ENCODE assay signal across 17 cellular contexts in the genomic region with DNA sequence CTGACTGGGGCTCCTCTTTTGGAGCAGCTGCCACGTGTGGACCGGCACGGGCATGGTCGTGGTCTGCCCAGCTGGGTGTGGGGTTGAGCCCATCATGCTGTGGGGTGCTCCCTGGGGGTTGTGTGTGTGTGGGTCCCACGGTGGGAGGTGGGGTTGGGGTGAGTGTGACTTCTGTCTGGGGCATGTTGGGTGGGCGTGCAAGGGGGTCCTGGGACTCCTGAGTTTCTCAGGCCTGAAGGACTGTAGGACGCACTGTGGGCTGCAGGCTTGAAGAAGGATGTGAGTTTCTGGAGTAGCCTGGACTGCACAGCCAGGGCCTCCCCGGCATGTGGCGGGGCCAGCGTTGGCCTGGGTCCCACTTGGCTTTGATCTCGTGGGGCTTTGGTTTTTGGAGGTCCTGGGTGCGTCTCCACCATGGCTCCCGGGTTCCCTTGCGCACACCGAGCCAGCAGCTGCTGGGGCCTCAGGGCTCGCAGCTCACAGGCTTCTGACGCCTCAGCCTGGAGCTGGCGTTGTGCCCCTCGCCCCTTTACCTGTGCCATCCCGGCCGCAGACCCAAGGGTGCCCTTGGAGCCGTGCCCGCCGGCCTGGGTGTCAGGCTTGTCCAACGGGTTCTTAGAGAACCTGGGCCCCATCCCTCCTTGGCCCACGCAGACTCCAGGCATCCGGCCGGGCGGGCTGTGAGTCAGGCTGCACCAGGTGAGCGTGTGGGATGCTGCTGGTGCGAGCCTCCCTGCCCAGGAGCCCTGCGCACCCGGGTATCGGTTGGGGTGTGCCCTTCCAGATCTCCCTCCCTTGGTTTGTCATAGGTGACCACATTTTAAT. TPM values are rescaled to one million over a fixed set of nuclear protein-coding genes. Genes with fewer than 3 reads are reported as not detected.
A peak's percentile ranks its signal among the peaks of the same experiment; 100 is the strongest.
DNase-seq lines count a peak whose midpoint lies in the region; ATAC-seq, FAIRE-seq and TF ChIP-seq lines count a peak whose summit lies in the region.
"Had no signal": no experiment of that assay in that cellular context is flagged by ENCODE, and none has a peak within 500 bp of the region (broad histone marks: within the 10 kb centered on the region; RNA-seq: fewer than 3 reads in every experiment).

No MANE protein-coding gene starts in this region.

- TF ChIP-seq POLR2A in ovary (IDR thresholded peaks at IDR 0.05), result no peak

- no peaks in the 10 kb centered on the region for H3K9me3 ChIP-seq in T-helper 17 cell (ENCODE audit: control insufficient read depth, low read length, poor library complexity, severe bottlenecking)
- no peaks in the 10 kb centered on the region for H3K9me3 ChIP-seq in keratinocyte (ENCODE audit: control insufficient read depth, low read depth, low read length)
- H3K9me3 ChIP-seq in smooth muscle cell (replicated peaks; ENCODE audit: low read depth), result no peaks in the 10 kb centered on the region
- H3K9me3 ChIP-seq in ovary, result no peaks in the 10 kb centered on the region
- H3K9me3 ChIP-seq in hepatocyte (ENCODE audit: low read depth), result no peaks in the 10 kb centered on the region

- H3K9me2 ChIP-seq in hepatocyte (replicated peaks; ENCODE audit: insufficient read depth), result no peaks in the 10 kb centered on the region

- peaks cover 36% of the 10 kb centered on the region for H3K4me1 ChIP-seq in keratinocyte (ENCODE audit: control insufficient read depth, extremely low read depth, insufficient read depth, low read length)
- H3K4me1 ChIP-seq in smooth muscle cell (ENCODE audit: low read depth), result peaks cover 22% of the 10 kb centered on the region
- H3K4me1 ChIP-seq in ovary (ENCODE audit: insufficient read depth), result no peaks in the 10 kb centered on the region
- H3K4me1 ChIP-seq in hepatocyte (ENCODE audit: insufficient read depth), result peaks cover 30% of the 10 kb centered on the region

- DNase-seq in Calu3, result peak; percentile 53
- DNase-seq in T-helper 17 cell, result no peak
- DNase-seq in keratinocyte (ENCODE audit: low read depth, low spot score), result peak; percentile 84
- DNase-seq in smooth muscle cell (lab: John Stamatoyannopoulos, UW; ENCODE audit: unreplicated experiment), result no peak
- no peak for DNase-seq in ovary
- DNase-seq in hepatocyte (ENCODE audit: low spot score), result no peak
- DNase-seq: activated CD8-positive, alpha-beta T cell treated with anti-CD3 and anti-CD28 coated beads, Interleukin-2, amount 10 ng/mL, durations not matched to agents 7 days and 5 days; cerebellar nuclear complex; DMS53; NCI-H1694 treated with DMSO at 0.1 percent for 48 hours; NCI-H510A treated with DMSO at 0.1 percent for 48 hours; stimulated activated naive CD8-positive, alpha-beta T cell treated with anti-CD3 and anti-CD28 coated beads, Interleukin-15, amount 100 ng/mL, for 72 hours; SW 1271 had no signal

- no peak overlapping the region for H3K4me3 Mint-ChIP-seq in Calu3 (ENCODE audit: low read depth, unreplicated experiment)
- no peak overlapping the region for H3K4me3 Mint-ChIP-seq in T-helper 17 cell
- H3K4me3 Mint-ChIP-seq: activated CD8-positive, alpha-beta T cell treated with anti-CD3 and anti-CD28 coated beads, Interleukin-2, amount 10 ng/mL, durations not matched to agents 7 days and 5 days; stimulated activated naive CD8-positive, alpha-beta T cell treated with anti-CD3 and anti-CD28 coated beads, Interleukin-15, amount 100 ng/mL, for 72 hours had no signal

- H3K27me3 ChIP-seq in keratinocyte (ENCODE audit: control insufficient read depth, extremely low read depth, insufficient read depth, low read length), result no peaks in the 10 kb centered on the region
- no peaks in the 10 kb centered on the region for H3K27me3 ChIP-seq in smooth muscle cell (ENCODE audit: low read depth)
- H3K27me3 ChIP-seq in ovary, result no peaks in the 10 kb centered on the region
- no peaks in the 10 kb centered on the region for H3K27me3 ChIP-seq in hepatocyte

- H3K4me1 Mint-ChIP-seq in Calu3 (ENCODE audit: low read depth, unreplicated experiment) (peaks cover 12% of the 10 kb centered on the region), T-helper 17 cell (peaks cover 24% of the 10 kb centered on the region)

- no peaks in the 10 kb centered on the region for H3K27me3 Mint-ChIP-seq in Calu3 (ENCODE audit: unreplicated experiment)
- H3K27me3 Mint-ChIP-seq in T-helper 17 cell, result no peaks in the 10 kb centered on the region
- H3K27me3 Mint-ChIP-seq: stimulated activated naive CD8-positive, alpha-beta T cell treated with anti-CD3 and anti-CD28 coated beads, Interleukin-15, amount 100 ng/mL, for 72 hours had no signal

- no peak overlapping the region for H2AFZ ChIP-seq in keratinocyte (ENCODE audit: control insufficient read depth, low read length)
- H2AFZ ChIP-seq in smooth muscle cell (ENCODE audit: low read depth), result no peak overlapping the region
- H2AFZ ChIP-seq in hepatocyte, result no peak overlapping the region

- H3K4me3 ChIP-seq in keratinocyte (ENCODE audit: control insufficient read depth in 2 of 3, extremely low read depth in 1 of 3, insufficient read depth in 2 of 3, low read depth in 1 of 3, low read length in 3 of 3), result peak overlapping the region in 2 of 3 experiments; percentile 48
- H3K4me3 ChIP-seq in smooth muscle cell, result no peak overlapping the region
- H3K4me3 ChIP-seq in ovary, result no peak overlapping the region
- H3K4me3 ChIP-seq in hepatocyte, result no peak overlapping the region

- no peaks in the 10 kb centered on the region for H3F3A ChIP-seq in smooth muscle cell (ENCODE audit: low read depth)

- H3K27ac ChIP-seq in keratinocyte (ENCODE audit: control insufficient read depth, insufficient read depth, low read length), result peak overlapping the region; percentile 100
- H3K27ac ChIP-seq in smooth muscle cell (ENCODE audit: low read depth), result peak overlapping the region; percentile 82
- no peak overlapping the region for H3K27ac ChIP-seq in ovary
- H3K27ac ChIP-seq in hepatocyte, result no peak overlapping the region

- peak; percentile 75 for FAIRE-seq in keratinocyte (lab: Jason Lieb, UNC)

- H3K27ac Mint-ChIP-seq in Calu3 (ENCODE audit: unreplicated experiment) (no peak overlapping the region), T-helper 17 cell (peak overlapping the region; percentile 6)
- H3K27ac Mint-ChIP-seq: activated CD8-positive, alpha-beta T cell treated with anti-CD3 and anti-CD28 coated beads, Interleukin-2, amount 10 ng/mL, durations not matched to agents 7 days and 5 days had no signal

- ATAC-seq in T-helper 17 cell (no peak), HG02973 (IDR thresholded peaks at IDR 0.05; ENCODE audit: unreplicated experiment) (no peak), HG03378 (IDR thresholded peaks at IDR 0.05; ENCODE audit: unreplicated experiment) (no peak)
- ATAC-seq: activated CD8-positive, alpha-beta T cell treated with anti-CD3 and anti-CD28 coated beads, Interleukin-2, amount 10 ng/mL, durations not matched to agents 7 days and 5 days; stimulated activated naive CD8-positive, alpha-beta T cell treated with anti-CD3 and anti-CD28 coated beads, Interleukin-15, amount 100 ng/mL, for 72 hours had no signal

- H3K79me2 ChIP-seq in keratinocyte (ENCODE audit: control insufficient read depth, insufficient read depth, low read length) (peaks cover 12% of the 10 kb centered on the region), smooth muscle cell (ENCODE audit: low read depth) (peaks cover 2% of the 10 kb centered on the region), hepatocyte (peaks cover 3% of the 10 kb centered on the region)

- TF ChIP-seq EP300 in ovary (IDR thresholded peaks at IDR 0.05), result no peak

- no peaks in the 10 kb centered on the region for H4K20me1 ChIP-seq in keratinocyte (ENCODE audit: control insufficient read depth, extremely low read depth, insufficient read depth, low read length)
- no peaks in the 10 kb centered on the region for H4K20me1 ChIP-seq in smooth muscle cell (ENCODE audit: low read depth)
- H4K20me1 ChIP-seq in hepatocyte (ENCODE audit: insufficient read depth, poor library complexity, severe bottlenecking), result no peaks in the 10 kb centered on the region

- dilution Hi-C loops in keratinocyte (cut with MboI; ENCODE audit: extremely low pct_ligation_motif_present, low sequenced_read_pairs), result no loop called here

- peak overlapping the region; percentile 93 for H3K4me2 ChIP-seq in keratinocyte (ENCODE audit: control insufficient read depth, extremely low read depth, insufficient read depth, low read depth, low read length)
- H3K4me2 ChIP-seq in smooth muscle cell, result peak overlapping the region; percentile 9
- H3K4me2 ChIP-seq in hepatocyte, result no peak overlapping the region

- no peaks in the 10 kb centered on the region for H3K9me1 ChIP-seq in keratinocyte (ENCODE audit: control insufficient read depth, extremely low read depth, insufficient read depth, low read length)

- TF ChIP-seq CTCF in Calu3 (IDR thresholded peaks at IDR 0.05; ENCODE audit: unreplicated experiment) (no peak), keratinocyte (optimal IDR thresholded peaks at IDR 0.05 in 1 of 3, IDR thresholded peaks at IDR 0.05 in 1 of 3, conservative IDR thresholded peaks at IDR 0.05 in 1 of 3; ENCODE audit: extremely low read depth in 1 of 3, insufficient read depth in 2 of 3, low read length in 3 of 3) (no peak), smooth muscle cell (IDR thresholded peaks at IDR 0.05; ENCODE audit: borderline replicate concordance, insufficient read depth, poor library complexity, severe bottlenecking) (no peak), ovary (IDR thresholded peaks at IDR 0.05) (no peak), hepatocyte (IDR thresholded peaks at IDR 0.05; ENCODE audit: poor library complexity) (no peak)

- H3K36me3 Mint-ChIP-seq in Calu3 (ENCODE audit: insufficient read depth, unreplicated experiment) (peaks cover 19% of the 10 kb centered on the region), T-helper 17 cell (ENCODE audit: low read depth) (peaks cover 3% of the 10 kb centered on the region)

- no TSS peak for BruUV-seq in Calu3 (replicated peaks; lab: Mats Ljungman, UMichigan)

- H3K9me3 Mint-ChIP-seq in Calu3 (ENCODE audit: low read depth, unreplicated experiment), result no peaks in the 10 kb centered on the region
- H3K9me3 Mint-ChIP-seq: stimulated activated naive CD8-positive, alpha-beta T cell treated with anti-CD3 and anti-CD28 coated beads, Interleukin-15, amount 100 ng/mL, for 72 hours had no signal

- 85% methylated on average over 34 of the region's 34 CpGs for WGBS in smooth muscle cell (ENCODE audit: low lambda C conversion rate)
- 90 to 92% (median 91%) methylated on average over 34 of the region's 34 CpGs for WGBS in ovary, 3 donors
- WGBS in hepatocyte (ENCODE audit: low lambda C conversion rate, missing lambda C conversion rate), result 95% methylated on average over 34 of the region's 34 CpGs

- CTCF ChIA-PET in Calu3 (lab: Charles Lee), result no interaction called here

- H3K9ac ChIP-seq in keratinocyte (ENCODE audit: control insufficient read depth, extremely low read depth, insufficient read depth, low read length) (peak overlapping the region; percentile 95), smooth muscle cell (ENCODE audit: low read depth) (peak overlapping the region; percentile 58)

- H3K36me3 ChIP-seq in keratinocyte (ENCODE audit: control insufficient read depth in 2 of 2, extremely low read depth in 1 of 2, insufficient read depth in 2 of 2, low read length in 2 of 2) (peaks cover 12 to 15% of the 10 kb centered on the region in 2 experiments), smooth muscle cell (ENCODE audit: low read depth) (no peaks in the 10 kb centered on the region), ovary (no peaks in the 10 kb centered on the region), hepatocyte (replicated peaks; ENCODE audit: insufficient read depth, low read depth) (no peaks in the 10 kb centered on the region)

- intact Hi-C loops in Calu3 (cut with micrococcal nuclease; ENCODE audit: unreplicated experiment), result no loop called here
- intact Hi-C loops in ovary (cut with DNase I), result no loop called here

RNA-seq across cellular contexts. Expression of gene ZNF750, which starts 34.4 kb away (rescaled TPM):
- total RNA-seq in Calu3 (2022) (not detected in 2 replicates), T-helper 17 cell (not detected), smooth muscle cell (4.5 and 7.1 TPM in 2 replicates), ovary (not detected), hepatocyte (0.12 and 0.27 TPM in 2 replicates)
- polyA plus RNA-seq in keratinocyte (1.8 to 9.6 TPM (median 5.5 TPM) in 3 replicates), smooth muscle cell (0.93 and 3.2 TPM in 2 replicates), ovary (under 1 TPM in 1 of 2 donors, not detected in 1; 0.02 TPM), hepatocyte (0.49 and 2.1 TPM in 2 replicates)
- 23.7 TPM for polyA plus RNA-seq in keratinocyte (2011; ENCODE audit: low read depth)
- polyA plus RNA-seq in keratinocyte (2011; cell fraction: cytosol; rRNA removed), result 4.5 and 4.8 TPM in 2 replicates
- polyA plus RNA-seq in keratinocyte (2011; cell fraction: nucleus; rRNA removed), result 11.0 and 12.9 TPM in 2 replicates
- polyA plus RNA-seq in keratinocyte (2012; ENCODE audit: low replicate concordance), result 2.3 and 43.8 TPM in 2 replicates
- polyA minus RNA-seq in keratinocyte, result 2.2 to 8.9 TPM (median 6.0 TPM) in 3 replicates
- polyA minus RNA-seq in keratinocyte (2011; cell fraction: cytosol; rRNA and poly(A)+ RNA removed), result 3.3 TPM
- 8.4 and 9.1 TPM in 2 replicates for polyA minus RNA-seq in keratinocyte (2011; cell fraction: nucleus; rRNA and poly(A)+ RNA removed)
- total RNA-seq: activated CD8-positive, alpha-beta T cell treated with anti-CD3 and anti-CD28 coated beads, Interleukin-2, amount 10 ng/mL, durations not matched to agents 7 days and 5 days; HT1080; osteoblast had no signal

Comparison
In these comparisons a context has a peak if more than half of its experiments do, and no peak if none do; other contexts are left out.
1. DNase-seq: peak in Calu3 (single experiment) and keratinocyte (single experiment); none in T-helper 17 cell (0 of 3), smooth muscle cell (single experiment), ovary (0 of 5) and hepatocyte (single experiment).
2. H3K27ac ChIP-seq: peak in keratinocyte (single experiment) and smooth muscle cell (single experiment); none in ovary (0 of 2) and hepatocyte (single experiment).
3. H3K4me3 ChIP-seq: peak in keratinocyte (2 of 3); none in smooth muscle cell (single experiment), ovary (single experiment) and hepatocyte (single experiment).